18 cellular contexts compared by ENCODE assay signal in the genomic region with DNA sequence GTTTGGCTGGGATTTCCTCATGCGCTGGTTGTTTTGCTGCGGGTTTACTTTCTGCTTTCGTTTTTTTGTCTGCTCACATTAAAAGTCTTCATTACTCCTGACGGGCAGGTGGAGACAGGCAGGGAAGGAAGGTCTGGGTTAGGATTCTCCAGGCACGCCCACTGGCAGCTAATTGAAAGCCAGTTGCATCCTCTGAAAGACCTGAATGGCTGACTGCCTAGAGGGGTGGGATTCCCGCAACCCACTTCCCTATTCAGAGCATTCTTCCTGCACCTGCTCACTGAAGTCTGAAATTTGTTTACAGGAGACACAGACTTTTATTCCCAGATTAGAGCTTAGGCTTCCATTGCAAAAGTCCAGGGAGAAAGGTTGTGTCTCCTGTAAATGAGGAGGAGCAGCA.
DNase-seq lines count a peak whose midpoint lies in the region; ATAC-seq, FAIRE-seq and TF ChIP-seq lines count a peak whose summit lies in the region.
"Had no signal": no experiment of that assay in that cellular context is flagged by ENCODE, and none has a peak within 500 bp of the region (broad histone marks: within the 10 kb centered on the region; RNA-seq: fewer than 3 reads in every experiment).

No MANE protein-coding gene starts in this region.

- H3F3A ChIP-seq in GM23338 (replicated peaks; ENCODE audit: low read depth) = no peaks in the 10 kb centered on the region

- H3K4me1 ChIP-seq in GM23338 (ENCODE audit: insufficient read depth) = peaks cover 29% of the 10 kb centered on the region
- peaks cover 0 to 6% (median 4%) of the 10 kb centered on the region in 4 experiments; a peak in 4 of 7 replicates for H3K4me1 ChIP-seq in H1 (replicated peaks in 1 of 4; ENCODE audit: control insufficient read depth in 3 of 4, insufficient read depth in 4 of 4, low read length in 3 of 4)
- peaks cover 33 to 34% of the 10 kb centered on the region in 2 experiments for H3K4me1 ChIP-seq in neutrophil (ENCODE audit: control insufficient read depth in 1 of 2, insufficient read depth in 1 of 2, low read depth in 1 of 2, low read length in 1 of 2)
- H3K4me1 ChIP-seq in upper lobe of right lung = no peaks in the 10 kb centered on the region
- H3K4me1 ChIP-seq: testis had no signal

- H3K14ac ChIP-seq in H1 (ENCODE audit: insufficient read length) = no peak overlapping the region

- peak; percentile 77 for DNase-seq in GM23338 (ENCODE audit: low spot score)
- DNase-seq in NCI-H345 (lab: John Stamatoyannopoulos, UW) = peak; percentile 95
- peak in 1 of 2 experiments; percentile 9 for DNase-seq in H1 (ENCODE audit: low read depth in 1 of 2, low spot score in 2 of 2)
- no peak for DNase-seq in activated T-cell treated with anti-CD3 and anti-CD28 coated beads, Interleukin-2, amount 50 U/mL, for 72 hours
- no peak for DNase-seq in upper lobe of right lung
- DNase-seq: activated CD4-positive, alpha-beta T cell treated with anti-CD3 and anti-CD28 coated beads, Interleukin-2, amount 50 U/mL, for 4 hours; activated naive CD4-positive, alpha-beta T cell; CD8-positive, alpha-beta memory T cell; effector CD4-positive, alpha-beta T cell; esophagus squamous epithelium; GOT3; Kasumi-1; NCI-H1417 treated with DMSO at 0.1 percent for 48 hours; NCI-H510A had no signal

- H3K4me2 ChIP-seq in GM23338 = no peak overlapping the region
- peak overlapping the region in 1 of 2 experiments; percentile 2; a peak in 1 of 4 replicates for H3K4me2 ChIP-seq in H1 (ENCODE audit: insufficient read depth in 1 of 2, low read depth in 2 of 2, low read length in 2 of 2)

- no peak overlapping the region for H4K91ac ChIP-seq in H1 (replicated peaks; ENCODE audit: insufficient read length, low read length)

- no peak overlapping the region for H2BK120ac ChIP-seq in H1 (replicated peaks; ENCODE audit: low read depth, low read length)

- ATAC-seq in GM23338 (peak; percentile 97), upper lobe of right lung (no peak), GM19467 (IDR thresholded peaks at IDR 0.05; ENCODE audit: unreplicated experiment) (no peak)
- ATAC-seq in activated T-cell treated with anti-CD3 and anti-CD28 coated beads, Interleukin-2, amount 50 U/mL, for 72 hours (replicated peaks in 1 of 2) = no peak

- H2BK12ac ChIP-seq in H1 (ENCODE audit: low read depth, low read length) = no peak overlapping the region

- no peak for TF ChIP-seq CTCF in GM23338 (conservative IDR thresholded peaks at IDR 0.05; ENCODE audit: low read depth in 2 of 2)
- TF ChIP-seq CTCF in H1 (IDR thresholded peaks at IDR 0.05; ENCODE audit: control extremely low read depth in 1 of 3, insufficient read depth in 1 of 3, low read depth in 1 of 3, low read length in 3 of 3) = no peak
- no peak for TF ChIP-seq CTCF in neutrophil (IDR thresholded peaks at IDR 0.05)
- TF ChIP-seq CTCF in upper lobe of right lung (IDR thresholded peaks at IDR 0.05) = no peak

- H2AFZ ChIP-seq in GM23338 (peak overlapping the region; percentile 9; the same call in 1 of the 2 replicates), H1 (ENCODE audit: low read length) (peak overlapping the region; percentile 15; the same call in 1 of the 2 replicates)

- H3K4me1 Mint-ChIP-seq in GM23338 = peaks cover 42% of the 10 kb centered on the region
- no peaks in the 10 kb centered on the region for H3K4me1 Mint-ChIP-seq in activated T-cell treated with anti-CD3 and anti-CD28 coated beads, Interleukin-2, amount 50 U/mL, for 72 hours (ENCODE audit: low read depth)
- H3K4me1 Mint-ChIP-seq: CD8-positive, alpha-beta memory T cell had no signal

- no peaks in the 10 kb centered on the region for H3K23me2 ChIP-seq in H1 (ENCODE audit: low read depth, low read length)

- POLR2A ChIA-PET in H1 (lab: Charles Lee; ENCODE audit: partially characterized antibody) = no interaction called here

- no peaks in the 10 kb centered on the region for H3K79me1 ChIP-seq in H1 (ENCODE audit: low read depth, low read length)

- H3K27ac ChIP-seq in GM23338 (ENCODE audit: low read depth) = no peak overlapping the region
- no peak overlapping the region for H3K27ac ChIP-seq in H1 (ENCODE audit: low read depth, low read length)
- H3K27ac ChIP-seq in neutrophil = peak overlapping the region; percentile 58
- no peak overlapping the region for H3K27ac ChIP-seq in upper lobe of right lung
- H3K27ac ChIP-seq: ovary, testis had no signal

- 0 out of 2 replicates have a peak, but pooled peaks cover 4% of the 10 kb centered on the region for H3K9me2 ChIP-seq in GM23338 (ENCODE audit: insufficient read depth)

- H3K36me3 ChIP-seq in GM23338 (ENCODE audit: insufficient read depth) (no peaks in the 10 kb centered on the region), H1 (ENCODE audit: control insufficient read depth in 2 of 4, insufficient read depth in 4 of 4, low read length in 3 of 4) (no peaks in the 10 kb centered on the region), neutrophil (no peaks in the 10 kb centered on the region), upper lobe of right lung (no peaks in the 10 kb centered on the region)
- H3K36me3 ChIP-seq: esophagus squamous epithelium, ovary had no signal

- peak overlapping the region; percentile 19; the same call in 1 of the 2 replicates for H3K27ac Mint-ChIP-seq in GM23338
- no peak overlapping the region for H3K27ac Mint-ChIP-seq in activated T-cell treated with anti-CD3 and anti-CD28 coated beads, Interleukin-2, amount 50 U/mL, for 72 hours
- H3K27ac Mint-ChIP-seq: CD8-positive, alpha-beta memory T cell had no signal

- H3K56ac ChIP-seq in H1 (replicated peaks; ENCODE audit: insufficient read length, low read depth, low read length) = no peak overlapping the region

- H4K20me1 ChIP-seq in GM23338 (replicated peaks; ENCODE audit: insufficient read depth) (no peaks in the 10 kb centered on the region), H1 (replicated peaks in 1 of 2; ENCODE audit: control insufficient read depth in 1 of 2, insufficient read depth in 2 of 2, low read length in 2 of 2) (no peaks in the 10 kb centered on the region)

- no peak overlapping the region for H2BK15ac ChIP-seq in H1 (ENCODE audit: low read length)

- H3K4me3 Mint-ChIP-seq in GM23338 = no peak overlapping the region
- H3K4me3 Mint-ChIP-seq in activated T-cell treated with anti-CD3 and anti-CD28 coated beads, Interleukin-2, amount 50 U/mL, for 72 hours = no peak overlapping the region
- H3K4me3 Mint-ChIP-seq: CD8-positive, alpha-beta memory T cell had no signal

- TF ChIP-seq POLR2A in H1 (IDR thresholded peaks at IDR 0.05; ENCODE audit: control extremely low read depth in 1 of 2, low read depth in 2 of 2, low read length in 2 of 2) = no peak

- H2AK5ac ChIP-seq in H1 (ENCODE audit: low read depth, low read length) = no peak overlapping the region

- H3K27me3 Mint-ChIP-seq in GM23338 (ENCODE audit: insufficient read depth, low read depth, poor library complexity) = peaks cover 7% of the 10 kb centered on the region
- peaks cover 7% of the 10 kb centered on the region for H3K27me3 Mint-ChIP-seq in activated T-cell treated with anti-CD3 and anti-CD28 coated beads, Interleukin-2, amount 50 U/mL, for 72 hours (ENCODE audit: low read depth)

- H3K9me3 ChIP-seq in H1 (ENCODE audit: insufficient read depth in 2 of 2, low read depth in 1 of 2, low read length in 1 of 2) (no peaks in the 10 kb centered on the region), neutrophil (no peaks in the 10 kb centered on the region), upper lobe of right lung (no peaks in the 10 kb centered on the region)
- H3K9me3 ChIP-seq: esophagus squamous epithelium, ovary, testis had no signal

- FAIRE-seq in H1 (lab: Jason Lieb, UNC) = peak; percentile 86

- no peak for TF ChIP-seq EP300 in H1 (IDR thresholded peaks at IDR 0.05; ENCODE audit: borderline replicate concordance in 1 of 2, low read depth in 2 of 2, low read length in 2 of 2)

- no peak overlapping the region for H3K23ac ChIP-seq in H1 (ENCODE audit: insufficient read length)

- H4K5ac ChIP-seq in H1 (ENCODE audit: insufficient read length, low read depth, low read length) = no peak overlapping the region

- H3K36me3 Mint-ChIP-seq in GM23338 (ENCODE audit: low read depth) = no peaks in the 10 kb centered on the region
- H3K36me3 Mint-ChIP-seq in activated T-cell treated with anti-CD3 and anti-CD28 coated beads, Interleukin-2, amount 50 U/mL, for 72 hours (ENCODE audit: insufficient read depth in 2 of 2) = no peaks in the 10 kb centered on the region
- H3K36me3 Mint-ChIP-seq: CD8-positive, alpha-beta memory T cell had no signal

- no peaks in the 10 kb centered on the region for H3K9me3 Mint-ChIP-seq in GM23338
- H3K9me3 Mint-ChIP-seq in activated T-cell treated with anti-CD3 and anti-CD28 coated beads, Interleukin-2, amount 50 U/mL, for 72 hours = peaks cover 0 to 4% of the 10 kb centered on the region in 2 donors

- no peak overlapping the region for H2BK20ac ChIP-seq in H1 (ENCODE audit: low read length)

- no peak overlapping the region for H4K8ac ChIP-seq in H1 (ENCODE audit: extremely low read depth, insufficient read depth, low read length)

- 40% methylated on average over 6 of the region's 6 CpGs; no CpG with 5 or more reads in 1 of the 2 experiments for WGBS in H1 (ENCODE audit: extremely low coverage in 1 of 2, insufficient coverage in 1 of 2, insufficient read length in 1 of 2, insufficient replicate concordance in 2 of 2, low coverage in 1 of 2, low lambda C conversion rate in 2 of 2, missing lambda C conversion rate in 1 of 2), 2 experiments

- H3K18ac ChIP-seq in H1 (ENCODE audit: extremely low read depth, low read length) = no peak overlapping the region

- no peak overlapping the region for H3K4me3 ChIP-seq in GM23338
- H3K4me3 ChIP-seq in H1 (ENCODE audit: extremely low read depth in 1 of 4, insufficient read depth in 2 of 4, low read depth in 3 of 4, low read length in 4 of 4) = no peak overlapping the region
- no peak overlapping the region for H3K4me3 ChIP-seq in neutrophil (ENCODE audit: low read depth in 1 of 2, low read length in 1 of 2)
- no peak overlapping the region for H3K4me3 ChIP-seq in upper lobe of right lung
- H3K4me3 ChIP-seq: ovary, testis had no signal

- no peaks in the 10 kb centered on the region for H3K79me2 ChIP-seq in GM23338 (replicated peaks; ENCODE audit: insufficient read depth)
- no peaks in the 10 kb centered on the region for H3K79me2 ChIP-seq in H1 (ENCODE audit: control insufficient read depth in 1 of 2, insufficient read depth in 2 of 2, low read length in 2 of 2)

- no peaks in the 10 kb centered on the region for H3K27me3 ChIP-seq in GM23338 (ENCODE audit: insufficient read depth)
- no peaks in the 10 kb centered on the region for H3K27me3 ChIP-seq in H1 (replicated peaks in 1 of 4; ENCODE audit: control insufficient read depth in 3 of 4, extremely low read depth in 1 of 4, insufficient read depth in 3 of 4, low read length in 3 of 4)
- H3K27me3 ChIP-seq in neutrophil = no peaks in the 10 kb centered on the region
- no peaks in the 10 kb centered on the region for H3K27me3 ChIP-seq in upper lobe of right lung
- H3K27me3 ChIP-seq: ovary, testis had no signal

- no peak overlapping the region for H3K4ac ChIP-seq in H1 (replicated peaks; ENCODE audit: insufficient read length, low read depth, low read length)

- H3K9ac ChIP-seq in H1 (replicated peaks in 1 of 4; ENCODE audit: extremely low read depth in 1 of 4, low read depth in 3 of 4, low read length in 3 of 4) = no peak overlapping the region

- TF ChIP-seq RAD21 in H1 (IDR thresholded peaks at IDR 0.05 in 1 of 2, conservative IDR thresholded peaks at IDR 0.05 in 1 of 2; ENCODE audit: low read depth in 2 of 2, low read length in 2 of 2) = no peak

- CTCF ChIA-PET in H1 (lab: Charles Lee; ENCODE audit: partially characterized antibody) = interaction anchor here (2.1 kb wide), 1 partner anchor 10 kb away, joined by 7 read pairs; no protein-coding TSS in a partner anchor

- intact Hi-C loops in upper lobe of right lung (cut with DNase I) = no loop called here

- H2BK5ac ChIP-seq in H1 (ENCODE audit: low read depth, low read length) = no peak overlapping the region

Comparison
In these comparisons a context has a peak if more than half of its experiments do, and no peak if none do; other contexts are left out.
1. DNase-seq: peak in GM23338 (single experiment) and NCI-H345 (single experiment); none in activated T-cell treated with anti-CD3 and anti-CD28 coated beads, Interleukin-2, amount 50 U/mL, for 72 hours (0 of 2) and upper lobe of right lung (single experiment).